In the genomic region with DNA sequence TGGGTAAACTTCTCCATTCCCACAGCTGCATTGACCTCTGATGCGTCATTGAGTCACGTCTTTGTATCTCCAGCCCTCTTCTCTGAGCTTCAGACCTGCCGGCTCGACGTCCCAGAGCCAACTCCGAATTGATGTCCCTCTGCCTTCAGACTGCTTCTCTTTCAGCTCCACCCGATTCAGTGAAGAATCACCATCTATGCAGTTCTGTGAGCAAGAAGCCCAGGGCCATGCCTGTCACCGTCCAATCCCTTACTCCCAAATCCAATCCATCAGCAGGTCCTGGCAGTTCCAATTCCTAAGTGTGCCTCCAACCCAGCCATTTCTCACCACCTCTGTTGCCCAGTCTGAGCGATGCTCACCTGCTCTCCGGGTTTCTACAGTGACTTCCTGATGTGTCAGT, we compare ENCODE assay signal across 8 cellular contexts.
"Had no signal": no experiment of that assay in that cellular context is flagged by ENCODE, and none has a peak within 500 bp of the region (broad histone marks: within the 10 kb centered on the region; RNA-seq: fewer than 3 reads in every experiment).

No MANE protein-coding gene starts in this region.

- H2AFZ ChIP-seq: GM23248 had no signal

- ATAC-seq: K562 had no signal

- FAIRE-seq: H54, HTR-8/SVneo, K562 had no signal

- DNase-seq: GM23248, GOT3, H9, HCEC 1CT, IMR-90 had no signal

- H3K27ac ChIP-seq: GM23248 had no signal

- H3K9ac ChIP-seq: GM23248 had no signal

- H3K4me3 ChIP-seq: GM23248, K562 had no signal
